ENCODE assay signal across 21 cellular contexts in genomic region chr7:142602183-142602582, GRCh38.
"Had no signal": no experiment of that assay in that cellular context is flagged by ENCODE, and none has a peak within 500 bp of the region (broad histone marks: within the 10 kb centered on the region; RNA-seq: fewer than 3 reads in every experiment).

No MANE protein-coding gene starts in this region.

- ATAC-seq: foreskin keratinocyte, left colon, pancreas had no signal

- H3K36me3 ChIP-seq: esophagus muscularis mucosa, pancreas had no signal

- H3K27ac Mint-ChIP-seq: nephron, progenitor cell of endocrine pancreas had no signal

- H3K36me3 Mint-ChIP-seq: naive B cell had no signal

- H3K27ac ChIP-seq: dorsolateral prefrontal cortex, epithelial cell of prostate, esophagus muscularis mucosa, foreskin keratinocyte, hepatocyte, pancreas had no signal

- H2AFZ ChIP-seq: hepatocyte had no signal

- H3K4me1 ChIP-seq: esophagus muscularis mucosa had no signal

- DNase-seq: cortex of kidney; dorsolateral prefrontal cortex; effector CD8-positive, alpha-beta T cell; foreskin keratinocyte; head of caudate nucleus; left colon; mesenchymal stem cell; midbrain; naive B cell; occipital lobe; pancreas; stimulated activated CD4-positive, alpha-beta T cell treated with anti-CD3 and anti-CD28 coated beads, Interleukin-2, amount 100 ng/mL, for 48 hours; stimulated activated naive CD4-positive, alpha-beta T cell treated with Interleukin-2 at 50 U/mL for 16 hours; trophoblast cell had no signal

- H3K79me2 ChIP-seq: hepatocyte had no signal

- FAIRE-seq: pancreas had no signal

- H3K27me3 ChIP-seq: foreskin keratinocyte, pancreas had no signal

- H3K9me3 Mint-ChIP-seq: naive B cell, nephron had no signal

- H3K4me3 ChIP-seq: dorsolateral prefrontal cortex, esophagus muscularis mucosa, hepatocyte, lung, pancreas, smooth muscle cell had no signal

- H3K9me3 ChIP-seq: esophagus muscularis mucosa, pancreas had no signal

- H3K4me1 Mint-ChIP-seq: nephron had no signal

- H3K4me2 ChIP-seq: hepatocyte, smooth muscle cell had no signal

- H3K4me3 Mint-ChIP-seq: naive B cell, nephron had no signal
